9 cellular contexts compared by ENCODE assay signal in the genomic region with DNA sequence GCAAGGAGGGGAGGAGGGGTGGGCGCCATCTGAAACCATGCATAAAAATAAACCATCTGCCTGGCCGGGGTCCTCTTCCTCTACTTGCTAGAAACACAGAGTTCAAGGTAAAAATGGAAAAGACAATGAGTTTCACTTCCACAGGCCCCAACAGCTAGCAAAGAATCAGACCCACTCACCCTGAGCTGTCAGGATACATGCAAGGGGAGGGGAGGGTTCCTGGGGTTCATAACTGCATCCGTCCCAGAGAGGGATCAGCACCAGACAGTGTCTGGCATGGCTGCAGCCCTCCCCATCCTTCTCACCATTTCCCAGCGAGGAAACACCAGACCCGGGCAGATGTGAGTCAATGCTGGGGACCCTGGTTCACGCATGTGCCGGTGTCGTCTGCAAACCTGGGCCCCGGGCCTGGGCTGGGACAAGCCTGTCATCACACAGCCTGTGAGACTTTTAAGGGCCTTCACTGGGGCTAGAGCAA. TPM values are rescaled to one million over a fixed set of nuclear protein-coding genes. Genes with fewer than 3 reads are reported as not detected.
A peak's percentile ranks its signal among the peaks of the same experiment; 100 is the strongest.
DNase-seq lines count a peak whose midpoint lies in the region; ATAC-seq and TF ChIP-seq lines count a peak whose summit lies in the region.
"Had no signal": no experiment of that assay in that cellular context is flagged by ENCODE, and none has a peak within 500 bp of the region (broad histone marks: within the 10 kb centered on the region; RNA-seq: fewer than 3 reads in every experiment).

No MANE protein-coding gene starts in this region.

- no peak overlapping the region for H3K4me2 ChIP-seq in neural progenitor cell

- H3K4me3 ChIP-seq in right atrium auricular region: no peak overlapping the region
- H3K4me3 ChIP-seq in tibial nerve: no peak overlapping the region
- no peak overlapping the region for H3K4me3 ChIP-seq in neural progenitor cell

- peak; percentile 73 for DNase-seq in Right ventricle myocardium inferior (ENCODE audit: missing footprints)
- no peak for DNase-seq in right atrium auricular region (ENCODE audit: low spot score)
- no peak for DNase-seq in activated T-helper 1 cell treated with anti-CD3 and anti-CD28 coated beads, Interleukin-12 subunit alpha, Interleukin-12 subunit beta, Interleukin-2, Interleukin-4 antibody, amounts not matched to agents 30 ng/mL and 10 ng/mL and 1 ng/mL, durations not matched to agents 14 hours and 24 hours and 36 hours (ENCODE audit: low spot score)
- no peak for DNase-seq in tibial nerve (ENCODE audit: low spot score in 2 of 2)
- DNase-seq in type B pancreatic cell (ENCODE audit: extremely low spot score, unreplicated experiment): no peak
- DNase-seq in amniotic stem cell (lab: John Stamatoyannopoulos, UW): no peak
- no peak for DNase-seq in neural progenitor cell (ENCODE audit: low spot score)
- DNase-seq: natural killer cell had no signal

- H3K4me1 ChIP-seq in right atrium auricular region (peaks cover 0 to 36% of the 10 kb centered on the region in 2 donors), tibial nerve (peaks cover 0 to 67% (median 58%) of the 10 kb centered on the region in 4 donors), neural progenitor cell (peaks cover 4% of the 10 kb centered on the region)

- ATAC-seq in Right ventricle myocardium inferior (no peak), HG03066 (IDR thresholded peaks at IDR 0.05; ENCODE audit: low read depth, unreplicated experiment) (peak; percentile 44)
- ATAC-seq: natural killer cell had no signal

- no peak overlapping the region for H3K9ac ChIP-seq in neural progenitor cell

- no peaks in the 10 kb centered on the region for H3K9me3 ChIP-seq in right atrium auricular region
- no peaks in the 10 kb centered on the region for H3K9me3 ChIP-seq in tibial nerve
- H3K9me3 ChIP-seq in neural progenitor cell (ENCODE audit: low read depth): no peaks in the 10 kb centered on the region

- peaks cover 50% of the 10 kb centered on the region for H3K36me3 Mint-ChIP-seq in activated T-helper 1 cell treated with anti-CD3 and anti-CD28 coated beads, Interleukin-12 subunit alpha, Interleukin-12 subunit beta, Interleukin-2, Interleukin-4 antibody, amounts not matched to agents 30 ng/mL and 10 ng/mL and 1 ng/mL, durations not matched to agents 14 hours and 24 hours and 36 hours (ENCODE audit: low read depth)
- H3K36me3 Mint-ChIP-seq in type B pancreatic cell: no peaks in the 10 kb centered on the region
- peaks cover 2% of the 10 kb centered on the region for H3K36me3 Mint-ChIP-seq in neural progenitor cell
- H3K36me3 Mint-ChIP-seq: natural killer cell had no signal

- no peaks in the 10 kb centered on the region for H3K9me3 Mint-ChIP-seq in activated T-helper 1 cell treated with anti-CD3 and anti-CD28 coated beads, Interleukin-12 subunit alpha, Interleukin-12 subunit beta, Interleukin-2, Interleukin-4 antibody, amounts not matched to agents 30 ng/mL and 10 ng/mL and 1 ng/mL, durations not matched to agents 14 hours and 24 hours and 36 hours
- no peaks in the 10 kb centered on the region for H3K9me3 Mint-ChIP-seq in type B pancreatic cell
- H3K9me3 Mint-ChIP-seq in neural progenitor cell: no peaks in the 10 kb centered on the region
- H3K9me3 Mint-ChIP-seq: natural killer cell had no signal

- H3K27ac ChIP-seq in right atrium auricular region (no peak overlapping the region), tibial nerve (peak overlapping the region in 3 of 4 donors; percentile 55 to 88 (median 70)), neural progenitor cell (no peak overlapping the region)

- no peaks in the 10 kb centered on the region for H3F3A ChIP-seq in neural progenitor cell (ENCODE audit: low read depth)

- peak overlapping the region; percentile 68 for H3K27ac Mint-ChIP-seq in activated T-helper 1 cell treated with anti-CD3 and anti-CD28 coated beads, Interleukin-12 subunit alpha, Interleukin-12 subunit beta, Interleukin-2, Interleukin-4 antibody, amounts not matched to agents 30 ng/mL and 10 ng/mL and 1 ng/mL, durations not matched to agents 14 hours and 24 hours and 36 hours
- no peak overlapping the region for H3K27ac Mint-ChIP-seq in type B pancreatic cell
- H3K27ac Mint-ChIP-seq in neural progenitor cell: no peak overlapping the region

- no peaks in the 10 kb centered on the region for H3K27me3 ChIP-seq in right atrium auricular region
- no peaks in the 10 kb centered on the region for H3K27me3 ChIP-seq in tibial nerve
- H3K27me3 ChIP-seq in neural progenitor cell: no peaks in the 10 kb centered on the region

- intact Hi-C loops in Right ventricle myocardium inferior (cut with DNase I): no loop called here
- intact Hi-C loops in activated T-helper 1 cell treated with anti-CD3 and anti-CD28 coated beads, Interleukin-12 subunit alpha, Interleukin-12 subunit beta, Interleukin-2, Interleukin-4 antibody, amounts not matched to agents 30 ng/mL and 10 ng/mL and 1 ng/mL, durations not matched to agents 14 hours and 24 hours and 36 hours (cut with micrococcal nuclease): no loop called here

- H3K27me3 Mint-ChIP-seq in activated T-helper 1 cell treated with anti-CD3 and anti-CD28 coated beads, Interleukin-12 subunit alpha, Interleukin-12 subunit beta, Interleukin-2, Interleukin-4 antibody, amounts not matched to agents 30 ng/mL and 10 ng/mL and 1 ng/mL, durations not matched to agents 14 hours and 24 hours and 36 hours (ENCODE audit: insufficient read depth): no peaks in the 10 kb centered on the region
- H3K27me3 Mint-ChIP-seq in type B pancreatic cell (no peaks in the 10 kb centered on the region), neural progenitor cell (ENCODE audit: insufficient read depth, low read depth) (peaks cover 5% of the 10 kb centered on the region)

- peaks cover 84% of the 10 kb centered on the region for H3K4me1 Mint-ChIP-seq in activated T-helper 1 cell treated with anti-CD3 and anti-CD28 coated beads, Interleukin-12 subunit alpha, Interleukin-12 subunit beta, Interleukin-2, Interleukin-4 antibody, amounts not matched to agents 30 ng/mL and 10 ng/mL and 1 ng/mL, durations not matched to agents 14 hours and 24 hours and 36 hours (ENCODE audit: low read depth)
- peaks cover 35% of the 10 kb centered on the region for H3K4me1 Mint-ChIP-seq in type B pancreatic cell (ENCODE audit: unreplicated experiment)
- peaks cover 26% of the 10 kb centered on the region for H3K4me1 Mint-ChIP-seq in neural progenitor cell

- H3K79me2 ChIP-seq in neural progenitor cell (ENCODE audit: low read depth): peaks cover 19% of the 10 kb centered on the region

- no peak for TF ChIP-seq POLR2A in tibial nerve (IDR thresholded peaks at IDR 0.05)

- peaks cover 21% of the 10 kb centered on the region for H4K20me1 ChIP-seq in neural progenitor cell (ENCODE audit: low read depth)

- TF ChIP-seq CTCF in right atrium auricular region (IDR thresholded peaks at IDR 0.05) (no peak), tibial nerve (IDR thresholded peaks at IDR 0.05) (no peak), type B pancreatic cell (conservative IDR thresholded peaks at IDR 0.05) (no peak), neural progenitor cell (IDR thresholded peaks at IDR 0.05) (no peak)

- WGBS in tibial nerve, 2 donors: 79 to 89% methylated on average over 3 to 9 of the region's 9 CpGs

- no peak overlapping the region for H2AFZ ChIP-seq in neural progenitor cell (replicated peaks)

- TF ChIP-seq EP300 in tibial nerve (IDR thresholded peaks at IDR 0.05): no peak

- peak overlapping the region; percentile 15 for H3K4me3 Mint-ChIP-seq in activated T-helper 1 cell treated with anti-CD3 and anti-CD28 coated beads, Interleukin-12 subunit alpha, Interleukin-12 subunit beta, Interleukin-2, Interleukin-4 antibody, amounts not matched to agents 30 ng/mL and 10 ng/mL and 1 ng/mL, durations not matched to agents 14 hours and 24 hours and 36 hours
- no peak overlapping the region for H3K4me3 Mint-ChIP-seq in type B pancreatic cell
- no peak overlapping the region for H3K4me3 Mint-ChIP-seq in neural progenitor cell
- H3K4me3 Mint-ChIP-seq: natural killer cell had no signal

- H3K36me3 ChIP-seq in right atrium auricular region (no peaks in the 10 kb centered on the region), tibial nerve (no peaks in the 10 kb centered on the region), neural progenitor cell (no peaks in the 10 kb centered on the region)

RNA-seq across cellular contexts. Expression of gene SEMA4D, which starts 55.4 kb away (rescaled TPM):
- total RNA-seq in Right ventricle myocardium inferior (24.1 TPM), right atrium auricular region (10 to 100 TPM; 14.6 to 22.1 TPM), tibial nerve (10 to 100 TPM; 13.4 to 27.3 (median 24.8) TPM), type B pancreatic cell (ENCODE audit: low replicate concordance) (32.3 and 43.6 TPM in 2 replicates), neural progenitor cell (ENCODE audit: low replicate concordance) (19.1 and 24.9 TPM in 2 replicates)
- total RNA-seq in activated T-helper 1 cell treated with anti-CD3 and anti-CD28 coated beads, Interleukin-12 subunit alpha, Interleukin-12 subunit beta, Interleukin-2, Interleukin-4 antibody, amounts not matched to agents 30 ng/mL and 10 ng/mL and 1 ng/mL, durations not matched to agents 14 hours and 24 hours and 36 hours: 388 and 411 TPM in 2 replicates

Comparison
In these comparisons a context has a peak if more than half of its experiments do, and no peak if none do; other contexts are left out.
1. H3K27ac ChIP-seq: peak in tibial nerve (3 of 4); none in right atrium auricular region (0 of 2) and neural progenitor cell (single experiment).